Comparison of ENCODE assay signal across 9 cellular contexts in the genomic region with DNA sequence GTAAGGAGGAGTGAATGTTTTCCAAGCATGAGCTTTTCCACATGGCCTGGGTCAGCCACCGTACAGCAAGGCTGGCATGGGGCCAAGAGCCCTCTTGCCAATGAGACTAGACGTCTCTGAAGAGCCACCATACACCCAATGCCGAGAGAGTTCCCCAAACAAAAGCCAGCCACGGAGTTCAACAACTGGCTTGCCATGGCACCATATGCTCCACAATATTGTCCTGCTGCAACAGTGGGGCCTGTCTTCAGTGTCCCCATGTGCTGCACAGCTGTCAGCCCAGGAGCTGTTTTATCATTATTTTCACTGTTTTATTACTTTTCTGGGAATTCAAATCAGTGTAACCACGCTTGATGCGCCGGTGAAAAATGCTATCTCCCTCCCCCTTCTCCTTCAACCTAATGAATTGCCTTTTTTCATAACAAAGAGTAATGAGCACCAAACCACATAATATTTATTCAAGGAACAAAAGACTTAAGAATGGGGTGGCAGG. TPM values are rescaled to one million over a fixed set of nuclear protein-coding genes. Genes with fewer than 3 reads are reported as not detected.
DNase-seq lines count a peak whose midpoint lies in the region; ATAC-seq and TF ChIP-seq lines count a peak whose summit lies in the region.
"Had no signal": no experiment of that assay in that cellular context is flagged by ENCODE, and none has a peak within 500 bp of the region (broad histone marks: within the 10 kb centered on the region; RNA-seq: fewer than 3 reads in every experiment).

No MANE protein-coding gene starts in this region.

- no peaks in the 10 kb centered on the region for H3K27me3 ChIP-seq in CD8-positive, alpha-beta memory T cell (ENCODE audit: insufficient read depth, low read length, poor library complexity, severe bottlenecking)
- no peaks in the 10 kb centered on the region for H3K27me3 ChIP-seq in neural progenitor cell

- peaks cover 9% of the 10 kb centered on the region for H3K79me2 ChIP-seq in neural progenitor cell (ENCODE audit: low read depth)

- H3K36me3 ChIP-seq in CD8-positive, alpha-beta memory T cell (ENCODE audit: insufficient read depth, low read length), result no peaks in the 10 kb centered on the region
- no peaks in the 10 kb centered on the region for H3K36me3 ChIP-seq in neural progenitor cell

- H3K36me3 Mint-ChIP-seq in activated CD8-positive, alpha-beta T cell treated with anti-CD3 and anti-CD28 coated beads, Interleukin-2, amount 10 ng/mL, durations not matched to agents 7 days and 5 days (ENCODE audit: low read depth), result peaks cover 5% of the 10 kb centered on the region
- no peaks in the 10 kb centered on the region for H3K36me3 Mint-ChIP-seq in CD8-positive, alpha-beta memory T cell
- peaks cover 9% of the 10 kb centered on the region for H3K36me3 Mint-ChIP-seq in neural progenitor cell

- H4K20me1 ChIP-seq in neural progenitor cell (ENCODE audit: low read depth), result peaks cover 3% of the 10 kb centered on the region

- peaks cover 26% of the 10 kb centered on the region for H3K4me1 Mint-ChIP-seq in activated CD8-positive, alpha-beta T cell treated with anti-CD3 and anti-CD28 coated beads, Interleukin-2, amount 10 ng/mL, durations not matched to agents 7 days and 5 days (ENCODE audit: low read depth)
- H3K4me1 Mint-ChIP-seq in CD8-positive, alpha-beta memory T cell, result peaks cover 0 to 7% (median 0%) of the 10 kb centered on the region in 3 donors
- H3K4me1 Mint-ChIP-seq in neural progenitor cell, result peaks cover 20% of the 10 kb centered on the region

- DNase-seq in DMS79 treated with DMSO at 0.1 percent for 48 hours (lab: John Stamatoyannopoulos, UW), result peak; percentile 45
- peak; percentile 10 for DNase-seq in NCI-H2196 treated with DMSO at 0.1 percent for 48 hours (lab: John Stamatoyannopoulos, UW; ENCODE audit: unreplicated experiment)
- DNase-seq in dermis blood vessel endothelial cell, result peak; percentile 37
- DNase-seq in occipital lobe (lab: John Stamatoyannopoulos, UW), result peak; percentile 10
- no peak for DNase-seq in activated CD8-positive, alpha-beta T cell treated with anti-CD3 and anti-CD28 coated beads, Interleukin-2, amount 10 ng/mL, durations not matched to agents 7 days and 5 days
- DNase-seq in CD8-positive, alpha-beta memory T cell, result no peak
- DNase-seq in neural progenitor cell (ENCODE audit: low spot score), result no peak

- CTCF ChIA-PET in activated CD8-positive, alpha-beta T cell treated with anti-CD3 and anti-CD28 coated beads, Interleukin-2, amount 10 ng/mL, durations not matched to agents 7 days and 5 days (lab: Charles Lee), result no interaction called here
- CTCF ChIA-PET in CD8-positive, alpha-beta memory T cell (lab: Charles Lee), result no interaction called here

- no peak overlapping the region for H3K27ac ChIP-seq in CD8-positive, alpha-beta memory T cell (ENCODE audit: low read depth, low read length)
- H3K27ac ChIP-seq in neural progenitor cell, result no peak overlapping the region

- no peaks in the 10 kb centered on the region for H3K4me1 ChIP-seq in CD8-positive, alpha-beta memory T cell (ENCODE audit: insufficient read depth, low read length)
- H3K4me1 ChIP-seq in neural progenitor cell, result peaks cover 10% of the 10 kb centered on the region

- no peaks in the 10 kb centered on the region for H3K9me3 ChIP-seq in CD8-positive, alpha-beta memory T cell (ENCODE audit: low read length)
- no peaks in the 10 kb centered on the region for H3K9me3 ChIP-seq in neural progenitor cell (ENCODE audit: low read depth)

- no peaks in the 10 kb centered on the region for H3K9me3 Mint-ChIP-seq in activated CD8-positive, alpha-beta T cell treated with anti-CD3 and anti-CD28 coated beads, Interleukin-2, amount 10 ng/mL, durations not matched to agents 7 days and 5 days (ENCODE audit: insufficient read depth)
- no peaks in the 10 kb centered on the region for H3K9me3 Mint-ChIP-seq in CD8-positive, alpha-beta memory T cell
- peaks cover 8% of the 10 kb centered on the region for H3K9me3 Mint-ChIP-seq in neural progenitor cell
- H3K9me3 Mint-ChIP-seq: central memory CD8-positive, alpha-beta T cell had no signal

- H3K4me2 ChIP-seq in neural progenitor cell, result no peak overlapping the region

- H3K9ac ChIP-seq in neural progenitor cell, result no peak overlapping the region

- H3K27ac Mint-ChIP-seq in activated CD8-positive, alpha-beta T cell treated with anti-CD3 and anti-CD28 coated beads, Interleukin-2, amount 10 ng/mL, durations not matched to agents 7 days and 5 days, result no peak overlapping the region
- H3K27ac Mint-ChIP-seq in CD8-positive, alpha-beta memory T cell, result peak overlapping the region in 1 of 8 donors; percentile 42
- no peak overlapping the region for H3K27ac Mint-ChIP-seq in neural progenitor cell

- ATAC-seq in activated CD8-positive, alpha-beta T cell treated with anti-CD3 and anti-CD28 coated beads, Interleukin-2, amount 10 ng/mL, durations not matched to agents 7 days and 5 days, result no peak
- no peak for ATAC-seq in GM21381 (IDR thresholded peaks at IDR 0.05; ENCODE audit: unreplicated experiment)

- H3K4me3 Mint-ChIP-seq in activated CD8-positive, alpha-beta T cell treated with anti-CD3 and anti-CD28 coated beads, Interleukin-2, amount 10 ng/mL, durations not matched to agents 7 days and 5 days, result no peak overlapping the region
- no peak overlapping the region for H3K4me3 Mint-ChIP-seq in CD8-positive, alpha-beta memory T cell
- no peak overlapping the region for H3K4me3 Mint-ChIP-seq in neural progenitor cell
- H3K4me3 Mint-ChIP-seq: central memory CD8-positive, alpha-beta T cell had no signal

- POLR2A ChIA-PET in activated CD8-positive, alpha-beta T cell treated with anti-CD3 and anti-CD28 coated beads, Interleukin-2, amount 10 ng/mL, durations not matched to agents 7 days and 5 days (lab: Charles Lee), result no interaction called here
- POLR2A ChIA-PET in CD8-positive, alpha-beta memory T cell (lab: Charles Lee), result no interaction called here

- no peaks in the 10 kb centered on the region for H3F3A ChIP-seq in neural progenitor cell (ENCODE audit: low read depth)

- H2AFZ ChIP-seq in neural progenitor cell (replicated peaks), result no peak overlapping the region

- H3K27me3 Mint-ChIP-seq in activated CD8-positive, alpha-beta T cell treated with anti-CD3 and anti-CD28 coated beads, Interleukin-2, amount 10 ng/mL, durations not matched to agents 7 days and 5 days (ENCODE audit: low read depth), result peaks cover 7% of the 10 kb centered on the region
- peaks cover 13 to 38% of the 10 kb centered on the region in 2 donors for H3K27me3 Mint-ChIP-seq in CD8-positive, alpha-beta memory T cell
- peaks cover 6% of the 10 kb centered on the region for H3K27me3 Mint-ChIP-seq in neural progenitor cell (ENCODE audit: insufficient read depth, low read depth)

- H3K4me3 ChIP-seq in CD8-positive, alpha-beta memory T cell (ENCODE audit: low read length), result no peak overlapping the region
- H3K4me3 ChIP-seq in neural progenitor cell, result no peak overlapping the region

- TF ChIP-seq CTCF in neural progenitor cell (IDR thresholded peaks at IDR 0.05), result no peak

RNA-seq across cellular contexts. Expression of gene MAML3, which starts 18.4 kb away (rescaled TPM):
- total RNA-seq in dermis blood vessel endothelial cell (5.6 and 7.7 TPM in 2 replicates), occipital lobe (4.4 TPM), neural progenitor cell (ENCODE audit: low replicate concordance) (13.5 and 14.4 TPM in 2 replicates)
- total RNA-seq in activated CD8-positive, alpha-beta T cell treated with anti-CD3 and anti-CD28 coated beads, Interleukin-2, amount 10 ng/mL, durations not matched to agents 7 days and 5 days, result 1 to 10 TPM; 4.0 to 4.1 TPM
- total RNA-seq in CD8-positive, alpha-beta memory T cell, result under 1 TPM; 0.44 to 0.57 TPM
- polyA plus RNA-seq in CD8-positive, alpha-beta memory T cell, result 0.52 TPM

Comparison
In these comparisons a context has a peak if more than half of its experiments do, and no peak if none do; other contexts are left out.
1. DNase-seq: peak in DMS79 treated with DMSO at 0.1 percent for 48 hours (single experiment), NCI-H2196 treated with DMSO at 0.1 percent for 48 hours (single experiment), dermis blood vessel endothelial cell (single experiment) and occipital lobe (single experiment); none in activated CD8-positive, alpha-beta T cell treated with anti-CD3 and anti-CD28 coated beads, Interleukin-2, amount 10 ng/mL, durations not matched to agents 7 days and 5 days (single experiment), CD8-positive, alpha-beta memory T cell (0 of 5) and neural progenitor cell (single experiment).